16 cellular contexts compared by ENCODE assay signal in genomic region chr4:87732033-87732770, GRCh38.
A peak's percentile ranks its signal among the peaks of the same experiment; 100 is the strongest.
DNase-seq lines count a peak whose midpoint lies in the region; ATAC-seq, FAIRE-seq and TF ChIP-seq lines count a peak whose summit lies in the region.
"Had no signal": no experiment of that assay in that cellular context is flagged by ENCODE, and none has a peak within 500 bp of the region (broad histone marks: within the 10 kb centered on the region; RNA-seq: fewer than 3 reads in every experiment).

No MANE protein-coding gene starts in this region.

- peak; percentile 35 for ATAC-seq in left lung
- ATAC-seq: activated CD8-positive, alpha-beta T cell treated with anti-CD3 and anti-CD28 coated beads for 36 hours had no signal

- H3K9me3 ChIP-seq in left lung: no peaks in the 10 kb centered on the region
- H3K9me3 ChIP-seq: adrenal gland; BLaER1 treated with 17β-estradiol and CSF1 and Interleukin-3, amounts not matched to agents 10 nM and 100 nM; SJCRH30 had no signal

- H3K4me3 ChIP-seq in left lung: no peak overlapping the region
- H3K4me3 ChIP-seq: adrenal gland; BLaER1 treated with 17β-estradiol and CSF1 and Interleukin-3, amounts not matched to agents 10 nM and 100 nM; SJCRH30 had no signal

- intact Hi-C loops in left lung (cut with DNase I): no loop called here

- DNase-seq in AML-193 (lab: John Stamatoyannopoulos, UW): peak; percentile 70 to 73
- peak; percentile 6 for DNase-seq in LHCN-M2 (ENCODE audit: low read depth)
- peak in 1 of 2 donors; percentile 10 for DNase-seq in left lung
- DNase-seq in mesenteric fat pad (ENCODE audit: low spot score): no peak
- no peak for DNase-seq in H54 (ENCODE audit: insufficient read length, low spot score)
- DNase-seq in activated naive CD4-positive, alpha-beta T cell (lab: John Stamatoyannopoulos, UW): no peak
- no peak for DNase-seq in cerebellar nuclear complex (lab: John Stamatoyannopoulos, UW)
- DNase-seq: activated CD8-positive, alpha-beta T cell treated with anti-CD3 and anti-CD28 coated beads for 36 hours; GOT3; NCI-H1092 treated with DMSO at 0.1 percent for 48 hours; right cardiac atrium; SJCRH30; T1000 had no signal

- FAIRE-seq in TTC549 (lab: Jason Lieb, UNC) (peak; percentile 78), H54 (lab: Jason Lieb, UNC) (no peak)

- no peak overlapping the region for H3K27ac ChIP-seq in left lung
- H3K27ac ChIP-seq: adrenal gland; BLaER1 treated with 17β-estradiol and CSF1 and Interleukin-3, amounts not matched to agents 10 nM and 100 nM; SJCRH30 had no signal

- H3K36me3 ChIP-seq in left lung: no peaks in the 10 kb centered on the region
- H3K36me3 ChIP-seq: adrenal gland; BLaER1 treated with 17β-estradiol and CSF1 and Interleukin-3, amounts not matched to agents 10 nM and 100 nM; SJCRH30 had no signal

- no peak for TF ChIP-seq POLR2A in H54 (IDR thresholded peaks at IDR 0.05; ENCODE audit: low read depth, low read length)

- TF ChIP-seq CTCF in left lung (IDR thresholded peaks at IDR 0.05): no peak

- H3K27me3 ChIP-seq in left lung: no peaks in the 10 kb centered on the region
- H3K27me3 ChIP-seq: adrenal gland; BLaER1 treated with 17β-estradiol and CSF1 and Interleukin-3, amounts not matched to agents 10 nM and 100 nM had no signal

- no peaks in the 10 kb centered on the region for H3K4me1 ChIP-seq in left lung
- H3K4me1 ChIP-seq: adrenal gland; BLaER1 treated with 17β-estradiol and CSF1 and Interleukin-3, amounts not matched to agents 10 nM and 100 nM; SJCRH30 had no signal

Comparison
In these comparisons a context has a peak if more than half of its experiments do, and no peak if none do; other contexts are left out.
1. DNase-seq: peak in AML-193 (2 of 2) and LHCN-M2 (single experiment); none in mesenteric fat pad (single experiment), H54 (single experiment), activated naive CD4-positive, alpha-beta T cell (0 of 4) and cerebellar nuclear complex (0 of 2).